8 cellular contexts compared by ENCODE assay signal in the genomic region with DNA sequence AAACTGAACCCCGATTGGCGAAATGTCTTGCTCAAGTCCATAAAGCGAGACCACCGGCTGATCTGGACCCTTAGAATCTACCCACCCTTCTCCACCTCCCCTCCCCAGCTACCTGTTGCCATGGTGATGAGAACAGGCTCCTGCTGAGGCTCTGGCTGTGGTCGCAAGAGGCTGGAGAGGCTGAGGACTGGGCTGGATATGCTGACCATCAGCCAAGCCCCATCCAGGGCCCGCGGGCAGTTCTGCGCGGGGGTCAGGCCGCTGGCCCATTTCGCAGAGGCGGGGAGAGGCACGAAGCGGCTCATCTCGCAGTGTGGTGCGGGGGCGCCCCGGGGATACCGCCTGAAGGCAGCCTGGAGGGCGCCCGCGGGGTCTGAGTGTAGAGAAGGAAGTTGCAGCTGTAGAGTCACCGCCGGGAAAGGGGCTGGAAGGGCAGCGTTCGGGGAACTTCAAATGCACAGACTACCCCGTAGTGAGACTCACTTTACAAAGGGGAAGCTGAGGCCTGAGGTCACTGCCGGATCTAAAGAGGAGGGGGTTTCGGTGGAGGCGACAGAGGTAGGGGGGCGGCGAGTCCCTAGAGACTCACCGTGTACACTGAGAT. TPM values are rescaled to one million over a fixed set of nuclear protein-coding genes. Genes with fewer than 3 reads are reported as not detected.
A peak's percentile ranks its signal among the peaks of the same experiment; 100 is the strongest.
DNase-seq lines count a peak whose midpoint lies in the region; ATAC-seq and TF ChIP-seq lines count a peak whose summit lies in the region.

No MANE protein-coding gene starts in this region.

- peaks cover 60% of the 10 kb centered on the region for H3K4me1 Mint-ChIP-seq in CD8-positive, alpha-beta T cell (ENCODE audit: low read depth)
- H3K4me1 Mint-ChIP-seq in neural progenitor cell, result peaks cover 43% of the 10 kb centered on the region

- H3K4me3 Mint-ChIP-seq in CD8-positive, alpha-beta T cell, result peak overlapping the region; percentile 98
- H3K4me3 Mint-ChIP-seq in neural progenitor cell, result peak overlapping the region; percentile 95

- H3K4me3 ChIP-seq in CD8-positive, alpha-beta T cell (ENCODE audit: low read depth, low read length), result peak overlapping the region; percentile 100
- peak overlapping the region; percentile 61 for H3K4me3 ChIP-seq in HEK293 (ENCODE audit: low read depth, low read length)
- peak overlapping the region; percentile 54 for H3K4me3 ChIP-seq in neural progenitor cell

- H3K36me3 ChIP-seq in CD8-positive, alpha-beta T cell (ENCODE audit: insufficient read depth, low read length), result peaks cover 4% of the 10 kb centered on the region
- H3K36me3 ChIP-seq in HEK293 (ENCODE audit: control insufficient read depth in 2 of 2, insufficient read depth in 1 of 2, low read length in 2 of 2) (peaks cover 0 to 10% of the 10 kb centered on the region in 2 experiments; a peak in 2 of 3 replicates), neural progenitor cell (no peaks in the 10 kb centered on the region)

- POLR2A ChIA-PET in CD8-positive, alpha-beta T cell (lab: Charles Lee), result interaction anchor here (1.0 to 3.8 kb wide), 9 partner anchors 14 to 109 kb away, joined by 3 to 44 read pairs (median 9); a partner anchor contains a TSS
- POLR2A ChIA-PET in HEK293 (lab: Yijun Ruan, JAX), result interaction anchor here (0.9 to 5.0 kb wide), 14 partner anchors 9 to 341 kb away, joined by 3 to 50 read pairs (median 8); a partner anchor contains a TSS

- H3K27ac ChIP-seq in CD8-positive, alpha-beta T cell (ENCODE audit: low read depth, low read length), result peak overlapping the region; percentile 86
- peak overlapping the region; percentile 79 for H3K27ac ChIP-seq in HEK293 (ENCODE audit: extremely low read depth, low read depth, low read length)
- H3K27ac ChIP-seq in foreskin keratinocyte, result peak overlapping the region; percentile 86
- H3K27ac ChIP-seq in neural progenitor cell, result no peak overlapping the region

- peaks cover 4% of the 10 kb centered on the region for H3K79me2 ChIP-seq in neural progenitor cell (ENCODE audit: low read depth)

- no peak for ATAC-seq in CD8-positive, alpha-beta T cell
- ATAC-seq in foreskin keratinocyte, result no peak

- H3K9ac ChIP-seq in neural progenitor cell, result peak overlapping the region; percentile 0

- CTCF ChIA-PET in CD8-positive, alpha-beta T cell (lab: Charles Lee), result interaction anchor here (1.3 to 3.5 kb wide), 7 partner anchors 12 to 113 kb away, joined by 3 to 22 read pairs (median 8); a partner anchor contains a TSS
- CTCF ChIA-PET in HEK293 (lab: Yijun Ruan, JAX), result interaction anchor here (0.7 to 7.0 kb wide), 11 partner anchors 11 to 78 kb away, joined by 3 to 53 read pairs (median 8); a partner anchor contains a TSS

- H3K36me3 Mint-ChIP-seq in CD8-positive, alpha-beta T cell, result peaks cover 50% of the 10 kb centered on the region
- H3K36me3 Mint-ChIP-seq in neural progenitor cell, result peaks cover 10% of the 10 kb centered on the region

- H3K27me3 ChIP-seq in CD8-positive, alpha-beta T cell (ENCODE audit: insufficient read depth, low read length), result no peaks in the 10 kb centered on the region
- H3K27me3 ChIP-seq in foreskin keratinocyte (no peaks in the 10 kb centered on the region), neural progenitor cell (peaks cover 25% of the 10 kb centered on the region)

- no peaks in the 10 kb centered on the region for H3K9me3 ChIP-seq in CD8-positive, alpha-beta T cell (ENCODE audit: low read length)
- H3K9me3 ChIP-seq in HEK293 (ENCODE audit: control insufficient read depth, insufficient read depth, low read depth, low read length) (no peaks in the 10 kb centered on the region), neural progenitor cell (ENCODE audit: low read depth) (no peaks in the 10 kb centered on the region)

- intact Hi-C loops in CD8-positive, alpha-beta T cell (cut with DNase I, micrococcal nuclease), result loop anchor here (2.0 to 10.0 kb wide), 8 partner anchors 14 to 1118 kb away; a partner anchor contains a TSS

- H3K27ac Mint-ChIP-seq in CD8-positive, alpha-beta T cell, result peak overlapping the region; percentile 97
- H3K27ac Mint-ChIP-seq in neural progenitor cell, result peak overlapping the region; percentile 94

- DNase-seq in CD8-positive, alpha-beta T cell, result peak in 4 of 7 experiments; percentile 45 to 61 (median 52)
- peak; percentile 51 for DNase-seq in NCI-H774 (lab: John Stamatoyannopoulos, UW)
- peak; percentile 81 for DNase-seq in activated effector memory CD4-positive, alpha-beta T cell treated with anti-CD3 and anti-CD28 coated beads, Interleukin-2, amount 50 U/mL, for 16 hours
- DNase-seq in foreskin keratinocyte, result no peak
- DNase-seq in neural progenitor cell (ENCODE audit: low spot score), result peak; percentile 72
- DNase-seq in GM19240 (ENCODE audit: insufficient read length, low spot score), result no peak
- no peak for DNase-seq in NCI-H2107 treated with DMSO at 0.1 percent for 48 hours (lab: John Stamatoyannopoulos, UW; ENCODE audit: unreplicated experiment)

- H3K9me3 Mint-ChIP-seq in CD8-positive, alpha-beta T cell, result no peaks in the 10 kb centered on the region
- no peaks in the 10 kb centered on the region for H3K9me3 Mint-ChIP-seq in neural progenitor cell

- no peaks in the 10 kb centered on the region for H3K27me3 Mint-ChIP-seq in CD8-positive, alpha-beta T cell (ENCODE audit: low read depth)
- H3K27me3 Mint-ChIP-seq in neural progenitor cell (ENCODE audit: insufficient read depth, low read depth), result peaks cover 12% of the 10 kb centered on the region

- TF ChIP-seq CTCF in CD8-positive, alpha-beta T cell (IDR thresholded peaks at IDR 0.05), result no peak
- TF ChIP-seq CTCF in HEK293 (tag by site-specific recombination; IDR thresholded peaks at IDR 0.05) (peak; percentile 22), foreskin keratinocyte (conservative IDR thresholded peaks at IDR 0.05) (no peak), neural progenitor cell (IDR thresholded peaks at IDR 0.05) (no peak)

- peaks cover 27% of the 10 kb centered on the region for H4K20me1 ChIP-seq in neural progenitor cell (ENCODE audit: low read depth)

- H3K4me2 ChIP-seq in neural progenitor cell, result peak overlapping the region; percentile 99

- peaks cover 43% of the 10 kb centered on the region for H3K4me1 ChIP-seq in CD8-positive, alpha-beta T cell (ENCODE audit: insufficient read depth, low read length)
- H3K4me1 ChIP-seq in HEK293 (ENCODE audit: control insufficient read depth, insufficient read depth, low read length) (peaks cover 5% of the 10 kb centered on the region), foreskin keratinocyte (peaks cover 16% of the 10 kb centered on the region), neural progenitor cell (peaks cover 18% of the 10 kb centered on the region)

- peaks cover 49% of the 10 kb centered on the region for H3F3A ChIP-seq in neural progenitor cell (ENCODE audit: low read depth)

- peak overlapping the region; percentile 53 for H2AFZ ChIP-seq in neural progenitor cell (replicated peaks)

TF ChIP-seq in HEK293, 187 proteins besides CTCF, POLR2A, EP300 and RAD21 (continues in another document):
- TF ChIP-seq, protein P1, sequence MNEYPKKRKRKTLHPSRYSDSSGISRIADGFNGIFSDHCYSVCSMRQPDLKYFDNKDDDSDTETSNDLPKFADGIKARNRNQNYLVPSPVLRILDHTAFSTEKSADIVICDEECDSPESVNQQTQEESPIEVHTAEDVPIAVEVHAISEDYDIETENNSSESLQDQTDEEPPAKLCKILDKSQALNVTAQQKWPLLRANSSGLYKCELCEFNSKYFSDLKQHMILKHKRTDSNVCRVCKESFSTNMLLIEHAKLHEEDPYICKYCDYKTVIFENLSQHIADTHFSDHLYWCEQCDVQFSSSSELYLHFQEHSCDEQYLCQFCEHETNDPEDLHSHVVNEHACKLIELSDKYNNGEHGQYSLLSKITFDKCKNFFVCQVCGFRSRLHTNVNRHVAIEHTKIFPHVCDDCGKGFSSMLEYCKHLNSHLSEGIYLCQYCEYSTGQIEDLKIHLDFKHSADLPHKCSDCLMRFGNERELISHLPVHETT (tag by site-specific recombination; IDR thresholded peaks at IDR 0.05), result no peak
- no peak for TF ChIP-seq KLF10 (tag by site-specific recombination; IDR thresholded peaks at IDR 0.05)
- TF ChIP-seq SCRT2 (tag by site-specific recombination; IDR thresholded peaks at IDR 0.05), result peak; percentile 81
- TF ChIP-seq ZBTB8A (tag by site-specific recombination; IDR thresholded peaks at IDR 0.05), result peak; percentile 37; the same call in 1 of the 2 replicates
- no peak for TF ChIP-seq ZNF112 (tag by site-specific recombination; IDR thresholded peaks at IDR 0.05)
- peak; percentile 73 for TF ChIP-seq ZNF423 (tag by site-specific recombination; IDR thresholded peaks at IDR 0.05)
- no peak for TF ChIP-seq ZNF175 (tag by site-specific recombination; IDR thresholded peaks at IDR 0.05)
- TF ChIP-seq, protein P2, sequence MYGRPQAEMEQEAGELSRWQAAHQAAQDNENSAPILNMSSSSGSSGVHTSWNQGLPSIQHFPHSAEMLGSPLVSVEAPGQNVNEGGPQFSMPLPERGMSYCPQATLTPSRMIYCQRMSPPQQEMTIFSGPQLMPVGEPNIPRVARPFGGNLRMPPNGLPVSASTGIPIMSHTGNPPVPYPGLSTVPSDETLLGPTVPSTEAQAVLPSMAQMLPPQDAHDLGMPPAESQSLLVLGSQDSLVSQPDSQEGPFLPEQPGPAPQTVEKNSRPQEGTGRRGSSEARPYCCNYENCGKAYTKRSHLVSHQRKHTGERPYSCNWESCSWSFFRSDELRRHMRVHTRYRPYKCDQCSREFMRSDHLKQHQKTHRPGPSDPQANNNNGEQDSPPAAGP (tag by site-specific recombination; IDR thresholded peaks at IDR 0.05), result peak; percentile 35; the same call in 1 of the 2 replicates
- no peak for TF ChIP-seq ZNF132 (tag by site-specific recombination; IDR thresholded peaks at IDR 0.05; ENCODE audit: borderline replicate concordance)

RNA-seq across cellular contexts. Expression of a gene that starts 0.7 kb away (rescaled TPM):
- 100 to 1,000 TPM; 246 TPM for total RNA-seq in CD8-positive, alpha-beta T cell
- 87.4 and 105 TPM in 2 replicates for total RNA-seq in foreskin keratinocyte
- polyA plus RNA-seq in foreskin keratinocyte, result 61.7 and 64.0 TPM in 2 replicates
- 1.7 and 6.3 TPM in 2 replicates for total RNA-seq in neural progenitor cell (ENCODE audit: low replicate concordance)

RNA-seq across cellular contexts. Expression of a gene that starts 4.3 kb away (rescaled TPM):
- 1 to 10 TPM; 8.8 to 9.3 TPM for total RNA-seq in CD8-positive, alpha-beta T cell
- total RNA-seq in foreskin keratinocyte (9.5 and 10.9 TPM in 2 replicates), neural progenitor cell (ENCODE audit: low replicate concordance) (5.7 and 26.7 TPM in 2 replicates)
- polyA plus RNA-seq in foreskin keratinocyte, result 8.4 and 9.0 TPM in 2 replicates

RNA-seq across cellular contexts. Expression of a gene that starts 9.6 kb away (rescaled TPM):
- total RNA-seq in CD8-positive, alpha-beta T cell, result 10 to 100 TPM; 13.7 to 14.2 TPM
- total RNA-seq in foreskin keratinocyte (57.6 and 59.2 TPM in 2 replicates), neural progenitor cell (ENCODE audit: low replicate concordance) (35.7 and 49.6 TPM in 2 replicates)
- polyA plus RNA-seq in foreskin keratinocyte, result 47.8 and 51.2 TPM in 2 replicates

RNA-seq across cellular contexts. Expression of a gene that starts 14.5 kb away (rescaled TPM):
- total RNA-seq in CD8-positive, alpha-beta T cell, result 10 to 100 TPM; 28.8 to 29.7 TPM
- 30.4 and 31.0 TPM in 2 replicates for total RNA-seq in foreskin keratinocyte
- 23.1 and 24.4 TPM in 2 replicates for polyA plus RNA-seq in foreskin keratinocyte
- total RNA-seq in neural progenitor cell (ENCODE audit: low replicate concordance), result 28.3 and 63.4 TPM in 2 replicates

RNA-seq across cellular contexts. Expression of a gene that starts 23.8 kb away (rescaled TPM):
- total RNA-seq in CD8-positive, alpha-beta T cell, result 10 to 100 TPM in 1 of 2 experiments, 1 to 10 TPM in 1; 9.4 to 11.2 TPM
- total RNA-seq in foreskin keratinocyte (76.8 and 89.5 TPM in 2 replicates), neural progenitor cell (ENCODE audit: low replicate concordance) (35.6 and 54.5 TPM in 2 replicates)
- 169 TPM in 2 replicates for polyA plus RNA-seq in foreskin keratinocyte

Comparison
In these comparisons a context has a peak if more than half of its experiments do, and no peak if none do; other contexts are left out.
1. DNase-seq: peak in CD8-positive, alpha-beta T cell (4 of 7), NCI-H774 (single experiment), activated effector memory CD4-positive, alpha-beta T cell treated with anti-CD3 and anti-CD28 coated beads, Interleukin-2, amount 50 U/mL, for 16 hours (single experiment) and neural progenitor cell (single experiment); none in foreskin keratinocyte (0 of 2), GM19240 (single experiment) and NCI-H2107 treated with DMSO at 0.1 percent for 48 hours (single experiment).
2. RNA of a gene that starts 0.7 kb away (total RNA-seq): 246 TPM in CD8-positive, alpha-beta T cell and 87.4 to 105 TPM in foreskin keratinocyte; 1.7 to 6.3 TPM in neural progenitor cell; every median in the first group is over 10 times any median in the second.
3. Peak in every context shown above with its lines, with median percentiles within 50 percentile points of each other: H3K4me3 ChIP-seq.